ENCODE assay signal across 8 cellular contexts in the genomic region with DNA sequence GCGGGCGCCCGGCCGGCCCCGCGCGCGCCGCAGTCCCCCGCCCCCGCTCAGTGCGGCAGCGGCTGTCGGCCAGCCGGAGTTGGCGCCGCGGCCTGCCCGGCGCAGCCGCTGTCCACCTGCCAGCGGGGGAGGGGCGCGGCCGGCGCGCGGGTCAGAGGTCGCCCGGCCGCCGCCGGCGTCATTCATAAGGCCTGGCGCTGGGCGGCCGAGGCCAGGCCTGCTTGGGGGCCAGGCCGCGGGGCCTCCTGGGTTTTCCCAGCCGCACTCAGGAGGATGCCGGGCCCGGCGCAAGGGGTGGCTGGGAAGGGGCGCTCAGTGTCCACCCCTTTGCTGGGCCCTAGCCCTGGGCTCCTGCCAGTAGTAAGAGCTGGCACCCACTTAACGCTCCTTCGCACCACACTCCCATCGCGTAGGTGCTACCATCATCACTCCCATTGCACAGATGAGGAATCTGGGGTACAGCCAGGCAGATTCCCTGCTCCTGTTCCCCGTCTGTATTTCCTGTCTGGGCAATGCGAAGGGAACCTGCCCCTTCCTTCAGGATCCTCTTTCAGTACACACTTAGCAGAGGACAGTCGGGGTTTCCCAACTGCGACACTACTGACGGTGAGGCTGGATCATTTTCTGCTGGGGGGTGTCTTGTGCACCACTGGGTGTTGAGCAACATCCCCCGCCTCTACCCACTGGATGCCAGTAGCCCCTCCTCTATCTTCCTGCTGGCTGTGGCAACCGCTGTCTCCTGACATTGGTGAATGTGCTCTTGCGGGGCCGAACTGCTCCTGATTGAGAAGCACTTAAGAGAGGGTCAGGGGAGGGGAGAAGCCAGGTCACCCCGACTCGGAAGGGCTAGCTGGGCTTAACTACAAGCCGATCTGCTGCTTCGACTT. TPM values are rescaled to one million over a fixed set of nuclear protein-coding genes. Genes with fewer than 3 reads are reported as not detected.
DNase-seq lines count a peak whose midpoint lies in the region; ATAC-seq and TF ChIP-seq lines count a peak whose summit lies in the region.

No MANE protein-coding gene starts in this region.

- H3K27ac Mint-ChIP-seq in activated naive CD8-positive, alpha-beta T cell treated with anti-CD3 and anti-CD28 coated beads, Interleukin-2, amount 10 ng/mL, durations not matched to agents 7 days and 5 days: peak overlapping the region; percentile 88

- peaks cover 36% of the 10 kb centered on the region for H3K4me1 Mint-ChIP-seq in activated naive CD8-positive, alpha-beta T cell treated with anti-CD3 and anti-CD28 coated beads, Interleukin-2, amount 10 ng/mL, durations not matched to agents 7 days and 5 days

- peak; percentile 27 for ATAC-seq in HG03175 (IDR thresholded peaks at IDR 0.05; ENCODE audit: unreplicated experiment)
- ATAC-seq in activated naive CD8-positive, alpha-beta T cell treated with anti-CD3 and anti-CD28 coated beads, Interleukin-2, amount 10 ng/mL, durations not matched to agents 7 days and 5 days (ENCODE audit: low read depth): no peak
- ATAC-seq in Right ventricle myocardium superior (ENCODE audit: poor library complexity): peak; percentile 59
- peak; percentile 66 for ATAC-seq in omental fat pad (ENCODE audit: low FRiP score)
- ATAC-seq in HG02938 (IDR thresholded peaks at IDR 0.05; ENCODE audit: unreplicated experiment): no peak

- peaks cover 0 to 49% (median 14%) of the 10 kb centered on the region in 4 donors for H3K4me1 ChIP-seq in Peyer's patch

- peak overlapping the region; percentile 83 to 100 (median 98) for H3K27ac ChIP-seq in Peyer's patch

- TF ChIP-seq POLR2A in Peyer's patch (IDR thresholded peaks at IDR 0.05): peak in 1 of 2 donors; percentile 61

- H3K27me3 ChIP-seq in Peyer's patch: no peaks in the 10 kb centered on the region

- H3K9me3 ChIP-seq in Peyer's patch: no peaks in the 10 kb centered on the region

- peaks cover 4% of the 10 kb centered on the region for H3K36me3 Mint-ChIP-seq in activated naive CD8-positive, alpha-beta T cell treated with anti-CD3 and anti-CD28 coated beads, Interleukin-2, amount 10 ng/mL, durations not matched to agents 7 days and 5 days

- H3K27me3 Mint-ChIP-seq in activated naive CD8-positive, alpha-beta T cell treated with anti-CD3 and anti-CD28 coated beads, Interleukin-2, amount 10 ng/mL, durations not matched to agents 7 days and 5 days: no peaks in the 10 kb centered on the region

- TF ChIP-seq CTCF in Peyer's patch (IDR thresholded peaks at IDR 0.05) (peak in 1 of 6 experiments; percentile 6), omental fat pad (IDR thresholded peaks at IDR 0.05) (no peak)

- intact Hi-C loops in Right ventricle myocardium superior (cut with DNase I): no loop called here

- H3K4me3 Mint-ChIP-seq in activated naive CD8-positive, alpha-beta T cell treated with anti-CD3 and anti-CD28 coated beads, Interleukin-2, amount 10 ng/mL, durations not matched to agents 7 days and 5 days: peak overlapping the region; percentile 87

- H3K4me3 ChIP-seq in Peyer's patch: peak overlapping the region; percentile 40 to 78 (median 74)

- DNase-seq in NCI-H2171 treated with DMSO at 0.1 percent for 48 hours (lab: John Stamatoyannopoulos, UW) (peak; percentile 15), NCI-H2171 (lab: John Stamatoyannopoulos, UW) (no peak), Peyer's patch (peak; percentile 49 to 82 (median 69)), Right ventricle myocardium superior (peak; percentile 89), omental fat pad (ENCODE audit: low spot score) (peak; percentile 69)
- DNase-seq in activated naive CD8-positive, alpha-beta T cell treated with anti-CD3 and anti-CD28 coated beads, Interleukin-2, amount 10 ng/mL, durations not matched to agents 7 days and 5 days: peak; percentile 42

- no peaks in the 10 kb centered on the region for H3K9me3 Mint-ChIP-seq in activated naive CD8-positive, alpha-beta T cell treated with anti-CD3 and anti-CD28 coated beads, Interleukin-2, amount 10 ng/mL, durations not matched to agents 7 days and 5 days

- POLR2A ChIA-PET in activated naive CD8-positive, alpha-beta T cell treated with anti-CD3 and anti-CD28 coated beads, Interleukin-2, amount 10 ng/mL, durations not matched to agents 7 days and 5 days (lab: Charles Lee): interaction anchor here (1.1 to 6.4 kb wide), 5 partner anchors 8 to 36 kb away, joined by 3 to 47 read pairs (median 6); partner anchors contain the start of gene ASF1B

- H3K36me3 ChIP-seq in Peyer's patch: no peaks in the 10 kb centered on the region

RNA-seq across cellular contexts. Expression of gene PRKACA, which starts 0.8 kb away (rescaled TPM):
- total RNA-seq in Peyer's patch: 10 to 100 TPM; 18.2 to 39.8 (median 30.0) TPM
- 10 to 100 TPM; 64.1 to 66.9 TPM for total RNA-seq in activated naive CD8-positive, alpha-beta T cell treated with anti-CD3 and anti-CD28 coated beads, Interleukin-2, amount 10 ng/mL, durations not matched to agents 7 days and 5 days
- 460 TPM for total RNA-seq in Right ventricle myocardium superior
- 10 to 100 TPM; 31.5 to 56.1 (median 45.1) TPM for total RNA-seq in omental fat pad

RNA-seq across cellular contexts. Expression of gene ASF1B, which starts 18.0 kb away (rescaled TPM):
- total RNA-seq in Peyer's patch (10 to 100 TPM in 1 of 4 donors, 1 to 10 TPM in 3; 2.3 to 12.4 (median 5.5) TPM), Right ventricle myocardium superior (1.00 TPM), omental fat pad (1 to 10 TPM in 1 of 4 donors, under 1 TPM in 2, not detected in 1; 0.37 to 2.5 (median 0.95) TPM)
- 10 to 100 TPM; 75.3 to 82.4 TPM for total RNA-seq in activated naive CD8-positive, alpha-beta T cell treated with anti-CD3 and anti-CD28 coated beads, Interleukin-2, amount 10 ng/mL, durations not matched to agents 7 days and 5 days

RNA-seq across cellular contexts. Expression of gene SAMD1, which starts 27.9 kb away (rescaled TPM):
- 10 to 100 TPM; 28.9 to 64.4 (median 33.9) TPM for total RNA-seq in Peyer's patch
- total RNA-seq in activated naive CD8-positive, alpha-beta T cell treated with anti-CD3 and anti-CD28 coated beads, Interleukin-2, amount 10 ng/mL, durations not matched to agents 7 days and 5 days: 10 to 100 TPM; 58.3 to 65.6 TPM
- 51.1 TPM for total RNA-seq in Right ventricle myocardium superior
- 10 to 100 TPM in 2 of 4 donors, 1 to 10 TPM in 2; 8.6 to 22.5 (median 10.8) TPM for total RNA-seq in omental fat pad

RNA-seq across cellular contexts. Expression of gene C19orf67, which starts 32.8 kb away (rescaled TPM):
- total RNA-seq in Peyer's patch: not detected
- not detected for total RNA-seq in activated naive CD8-positive, alpha-beta T cell treated with anti-CD3 and anti-CD28 coated beads, Interleukin-2, amount 10 ng/mL, durations not matched to agents 7 days and 5 days
- not detected for total RNA-seq in Right ventricle myocardium superior
- not detected for total RNA-seq in omental fat pad

RNA-seq across cellular contexts. Expression of gene MISP3, which starts 45.8 kb away (rescaled TPM):
- 10 to 100 TPM; 25.6 to 58.5 (median 40.7) TPM for total RNA-seq in Peyer's patch
- total RNA-seq in activated naive CD8-positive, alpha-beta T cell treated with anti-CD3 and anti-CD28 coated beads, Interleukin-2, amount 10 ng/mL, durations not matched to agents 7 days and 5 days: 1 to 10 TPM; 1.1 to 1.6 TPM
- 7.9 TPM for total RNA-seq in Right ventricle myocardium superior
- 1 to 10 TPM in 3 of 4 donors, not detected in 1; 1.6 to 3.0 (median 2.8) TPM for total RNA-seq in omental fat pad

Comparison
In these comparisons a context has a peak if more than half of its experiments do, and no peak if none do; other contexts are left out.
1. ATAC-seq: peak in HG03175 (single experiment), Right ventricle myocardium superior (single experiment) and omental fat pad (single experiment); none in activated naive CD8-positive, alpha-beta T cell treated with anti-CD3 and anti-CD28 coated beads, Interleukin-2, amount 10 ng/mL, durations not matched to agents 7 days and 5 days (single experiment) and HG02938 (single experiment).
2. RNA of gene ASF1B, which starts 18.0 kb away (total RNA-seq): 75.3 to 82.4 TPM in activated naive CD8-positive, alpha-beta T cell treated with anti-CD3 and anti-CD28 coated beads, Interleukin-2, amount 10 ng/mL, durations not matched to agents 7 days and 5 days; 2.3 to 12.4 TPM in Peyer's patch, 1.00 TPM in Right ventricle myocardium superior (single experiment) and 0.37 to 2.5 TPM in omental fat pad; every median in the first group is over 4 times any median in the second.